ENCODE assay signal across 25 cellular contexts in genomic region chr21:45499970-45500575, GRCh38. TPM values are rescaled to one million over a fixed set of nuclear protein-coding genes. Genes with fewer than 3 reads are reported as not detected.
DNase-seq lines count a peak whose midpoint lies in the region; ATAC-seq and TF ChIP-seq lines count a peak whose summit lies in the region.
"Had no signal": no experiment of that assay in that cellular context is flagged by ENCODE, and none has a peak within 500 bp of the region (broad histone marks: within the 10 kb centered on the region; RNA-seq: fewer than 3 reads in every experiment).

No MANE protein-coding gene starts in this region.

- no peak overlapping the region for H2BK120ac ChIP-seq in neuronal stem cell (ENCODE audit: low read depth, low read length)

- ATAC-seq in RWPE2 (ENCODE audit: low read depth) (no peak), left cardiac atrium (peak in 1 of 2 donors; percentile 4), GM21360 (IDR thresholded peaks at IDR 0.05; ENCODE audit: unreplicated experiment) (no peak)
- ATAC-seq: activated CD4-positive, alpha-beta T cell treated with anti-CD3 and anti-CD28 coated beads for 36 hours; activated naive CD8-positive, alpha-beta T cell treated with anti-CD3 and anti-CD28 coated beads, Interleukin-2, amount 50 U/mL, for 24 hours; body of pancreas; foreskin keratinocyte had no signal

- no peak overlapping the region for H2AFZ ChIP-seq in neuronal stem cell (ENCODE audit: low read length)

- H3K4me1 ChIP-seq in Caco-2 = no peaks in the 10 kb centered on the region
- no peaks in the 10 kb centered on the region for H3K4me1 ChIP-seq in RWPE2 (ENCODE audit: insufficient read depth, poor library complexity, severe bottlenecking)
- no peaks in the 10 kb centered on the region for H3K4me1 ChIP-seq in neuronal stem cell (ENCODE audit: control insufficient read depth in 2 of 2, insufficient read depth in 1 of 2, low read depth in 1 of 2, low read length in 2 of 2)
- H3K4me1 ChIP-seq: body of pancreas, foreskin keratinocyte, Peyer's patch, upper lobe of left lung had no signal

- H4K91ac ChIP-seq in neuronal stem cell (ENCODE audit: low read depth, low read length, poor library complexity) = no peak overlapping the region

- H3K9me3 ChIP-seq in Caco-2 (no peaks in the 10 kb centered on the region), RWPE2 (ENCODE audit: severe bottlenecking) (no peaks in the 10 kb centered on the region), neuronal stem cell (replicated peaks in 1 of 2; ENCODE audit: control insufficient read depth in 2 of 2, insufficient read depth in 1 of 2, low read depth in 1 of 2, low read length in 2 of 2) (peaks cover 0 to 1% of the 10 kb centered on the region in 2 donors)
- H3K9me3 ChIP-seq: body of pancreas, Peyer's patch, upper lobe of left lung had no signal

- POLR2A ChIA-PET in Caco-2 (lab: Charles Lee) = no interaction called here

- TF ChIP-seq CTCF in Caco-2 (IDR thresholded peaks at IDR 0.05; ENCODE audit: insufficient read depth in 1 of 2, low read depth in 1 of 2, low read length in 1 of 2, severe bottlenecking in 1 of 2, unreplicated experiment in 1 of 2) (no peak), RWPE2 (IDR thresholded peaks at IDR 0.05; ENCODE audit: poor library complexity, severe bottlenecking) (no peak), coronary artery (IDR thresholded peaks at IDR 0.05) (no peak)

- no peak overlapping the region for H4K8ac ChIP-seq in neuronal stem cell (ENCODE audit: low read depth, low read length)

- no TSS peak for BruUV-seq in Caco-2 (replicated peaks; lab: Mats Ljungman, UMichigan)

- no peak overlapping the region for H2BK5ac ChIP-seq in neuronal stem cell (ENCODE audit: low read length)

- no peak overlapping the region for H3K9ac ChIP-seq in neuronal stem cell (ENCODE audit: low read depth, low read length, poor library complexity)

- WGBS in neuronal stem cell (ENCODE audit: extremely low coverage in 2 of 2, insufficient read length in 2 of 2, insufficient replicate concordance in 1 of 2), 2 donors = no CpG with 5 or more reads among the region's 6 CpGs

- H2BK15ac ChIP-seq in neuronal stem cell (ENCODE audit: low read length) = no peak overlapping the region

- H3K79me1 ChIP-seq in neuronal stem cell (ENCODE audit: low read depth, low read length) = peaks cover 2% of the 10 kb centered on the region

- H3K36me3 ChIP-seq in Caco-2 (ENCODE audit: control insufficient read depth, insufficient read depth, low read length) (peaks cover 6% of the 10 kb centered on the region), RWPE2 (ENCODE audit: low read depth) (no peaks in the 10 kb centered on the region), neuronal stem cell (replicated peaks in 1 of 2; ENCODE audit: control insufficient read depth in 2 of 2, insufficient read depth in 2 of 2, low read length in 2 of 2) (peaks cover 0 to 20% of the 10 kb centered on the region in 2 donors)

- H3K36me3 Mint-ChIP-seq in Caco-2 (ENCODE audit: insufficient read depth, unreplicated experiment) = peaks cover 70% of the 10 kb centered on the region

- no peak for DNase-seq in Caco-2
- peak; percentile 40 for DNase-seq in RWPE2 (ENCODE audit: low spot score)
- peak; percentile 11 for DNase-seq in left cardiac atrium
- DNase-seq in neuronal stem cell (ENCODE audit: low spot score) = no peak
- no peak for DNase-seq in coronary artery (ENCODE audit: low spot score)
- no peak for DNase-seq in NCI-H1105 (lab: John Stamatoyannopoulos, UW)
- DNase-seq in hypothalamus (lab: John Stamatoyannopoulos, UW) = no peak
- DNase-seq: activated CD4-positive, alpha-beta T cell treated with anti-CD3 and anti-CD28 coated beads for 36 hours; activated naive CD8-positive, alpha-beta T cell treated with anti-CD3 and anti-CD28 coated beads, Interleukin-2, amount 50 U/mL, for 24 hours; CD4-positive, CD25-positive, alpha-beta regulatory T cell; DMS 273 treated with DMSO at 0.1 percent for 48 hours; effector CD8-positive, alpha-beta T cell; foreskin keratinocyte; Karpas-422; midbrain; MV-4-11; NCI-H1694 treated with DMSO at 0.1 percent for 48 hours; NCI-H524 treated with DMSO at 0.1 percent for 48 hours; nephron progenitor cell; stimulated activated CD4-positive, alpha-beta T cell treated with anti-CD3 and anti-CD28 coated beads, Interleukin-1b, Interleukin-23, amount 100 ng/mL, for 48 hours had no signal

- no peak overlapping the region for H3K4me3 Mint-ChIP-seq in Caco-2 (ENCODE audit: unreplicated experiment)
- H3K4me3 Mint-ChIP-seq: activated CD4-positive, alpha-beta T cell treated with anti-CD3 and anti-CD28 coated beads for 36 hours; activated naive CD8-positive, alpha-beta T cell treated with anti-CD3 and anti-CD28 coated beads, Interleukin-2, amount 50 U/mL, for 24 hours; nephron progenitor cell had no signal

- H3K18ac ChIP-seq in neuronal stem cell (ENCODE audit: low read length) = no peak overlapping the region

- H3K27me3 ChIP-seq in Caco-2 (replicated peaks; ENCODE audit: control insufficient read depth, insufficient read depth, low read length) = no peaks in the 10 kb centered on the region
- H3K27me3 ChIP-seq in RWPE2 (ENCODE audit: insufficient read depth, poor library complexity, severe bottlenecking) = no peaks in the 10 kb centered on the region
- no peaks in the 10 kb centered on the region for H3K27me3 ChIP-seq in neuronal stem cell (ENCODE audit: control insufficient read depth in 3 of 3, insufficient read depth in 3 of 3, low read depth in 1 of 3, low read length in 3 of 3)
- H3K27me3 ChIP-seq: body of pancreas, foreskin keratinocyte, Peyer's patch, upper lobe of left lung had no signal

- H3K9me3 Mint-ChIP-seq in Caco-2 (ENCODE audit: unreplicated experiment) = peaks cover 13% of the 10 kb centered on the region
- H3K9me3 Mint-ChIP-seq: activated naive CD8-positive, alpha-beta T cell treated with anti-CD3 and anti-CD28 coated beads, Interleukin-2, amount 50 U/mL, for 24 hours; nephron progenitor cell had no signal

- peak overlapping the region; percentile 63 for H2BK12ac ChIP-seq in neuronal stem cell (ENCODE audit: low read length)

- H3K4me2 ChIP-seq in neuronal stem cell (ENCODE audit: insufficient read depth, low read length, poor library complexity, severe bottlenecking) = no peak overlapping the region

- H2AK5ac ChIP-seq in neuronal stem cell (ENCODE audit: low read depth, low read length) = no peak overlapping the region

- CTCF ChIA-PET in Caco-2 (lab: Charles Lee) = no interaction called here

- peaks cover 6% of the 10 kb centered on the region for H3K4me1 Mint-ChIP-seq in Caco-2 (ENCODE audit: low read depth, unreplicated experiment)
- H3K4me1 Mint-ChIP-seq: activated CD4-positive, alpha-beta T cell treated with anti-CD3 and anti-CD28 coated beads for 36 hours; nephron progenitor cell had no signal

- H3K4ac ChIP-seq in neuronal stem cell (ENCODE audit: low read length) = no peak overlapping the region

- intact Hi-C loops in Caco-2 (cut with micrococcal nuclease; ENCODE audit: unreplicated experiment) = no loop called here
- intact Hi-C loops in left cardiac atrium (cut with DNase I) = no loop called here

- H3K27ac Mint-ChIP-seq in Caco-2 (ENCODE audit: unreplicated experiment) = peak overlapping the region; percentile 64
- H3K27ac Mint-ChIP-seq: activated CD4-positive, alpha-beta T cell treated with anti-CD3 and anti-CD28 coated beads for 36 hours; activated naive CD8-positive, alpha-beta T cell treated with anti-CD3 and anti-CD28 coated beads, Interleukin-2, amount 50 U/mL, for 24 hours; nephron progenitor cell had no signal

- no peaks in the 10 kb centered on the region for H3K27me3 Mint-ChIP-seq in Caco-2 (ENCODE audit: insufficient read depth, unreplicated experiment)
- H3K27me3 Mint-ChIP-seq: activated CD4-positive, alpha-beta T cell treated with anti-CD3 and anti-CD28 coated beads for 36 hours; activated naive CD8-positive, alpha-beta T cell treated with anti-CD3 and anti-CD28 coated beads, Interleukin-2, amount 50 U/mL, for 24 hours; CD4-positive, CD25-positive, alpha-beta regulatory T cell had no signal

- no peak overlapping the region for H3K4me3 ChIP-seq in Caco-2 (ENCODE audit: low read depth, low read length)
- no peak overlapping the region for H3K4me3 ChIP-seq in RWPE2 (ENCODE audit: severe bottlenecking)
- peak overlapping the region in 1 of 2 donors; percentile 40 for H3K4me3 ChIP-seq in neuronal stem cell (ENCODE audit: low read length in 2 of 2)
- H3K4me3 ChIP-seq in coronary artery = no peak overlapping the region
- H3K4me3 ChIP-seq: body of pancreas, Peyer's patch, skin epidermis, upper lobe of left lung had no signal

- H3K14ac ChIP-seq in neuronal stem cell (ENCODE audit: low read length) = peak overlapping the region; percentile 17

- no peak overlapping the region for H3K27ac ChIP-seq in RWPE2 (ENCODE audit: poor library complexity, severe bottlenecking)
- no peak overlapping the region for H3K27ac ChIP-seq in neuronal stem cell (replicated peaks; ENCODE audit: low read length)
- H3K27ac ChIP-seq in coronary artery = peak overlapping the region in 1 of 2 donors; percentile 7
- H3K27ac ChIP-seq: body of pancreas, foreskin keratinocyte, Peyer's patch, skin epidermis, upper lobe of left lung had no signal

- H3K23ac ChIP-seq in neuronal stem cell (ENCODE audit: low read depth, low read length, poor library complexity) = no peak overlapping the region

RNA-seq across cellular contexts. Expression of gene SLC19A1, which starts 42.2 kb away (rescaled TPM):
- total RNA-seq in Caco-2 (2022) = 45.4 and 47.3 TPM in 2 replicates
- 1 to 10 TPM; 5.4 to 8.6 TPM for total RNA-seq in left cardiac atrium
- polyA plus RNA-seq in neuronal stem cell (2013, experiment 1 of 2) = 16.6 TPM
- 16.2 TPM for polyA plus RNA-seq in neuronal stem cell (2013, experiment 2 of 2)

Comparison
In these comparisons a context has a peak if more than half of its experiments do, and no peak if none do; other contexts are left out.
1. DNase-seq: peak in RWPE2 (single experiment) and left cardiac atrium (single experiment); none in Caco-2 (0 of 2), neuronal stem cell (single experiment), coronary artery (single experiment), NCI-H1105 (single experiment) and hypothalamus (0 of 51).